In genomic region chr3:94195381-94195780, GRCh38 we compare ENCODE assay signal across 18 cellular contexts.
"Had no signal": no experiment of that assay in that cellular context is flagged by ENCODE, and none has a peak within 500 bp of the region (broad histone marks: within the 10 kb centered on the region; RNA-seq: fewer than 3 reads in every experiment).

No MANE protein-coding gene starts in this region.

- DNase-seq: dermis blood vessel endothelial cell; dorsolateral prefrontal cortex; effector CD4-positive, alpha-beta T cell; effector memory CD4-positive, alpha-beta T cell; foreskin keratinocyte; gastrocnemius medialis; glutamatergic neuron; head of caudate nucleus; heart right ventricle; hippocampal formation; left cardiac atrium; left lung; left ventricle myocardium superior; lower lobe of right lung; mesenchymal stem cell; mucosa of descending colon; naive B cell; naive thymus-derived CD8-positive, alpha-beta T cell had no signal
